ENCODE assay signal across 8 cellular contexts in the genomic region with DNA sequence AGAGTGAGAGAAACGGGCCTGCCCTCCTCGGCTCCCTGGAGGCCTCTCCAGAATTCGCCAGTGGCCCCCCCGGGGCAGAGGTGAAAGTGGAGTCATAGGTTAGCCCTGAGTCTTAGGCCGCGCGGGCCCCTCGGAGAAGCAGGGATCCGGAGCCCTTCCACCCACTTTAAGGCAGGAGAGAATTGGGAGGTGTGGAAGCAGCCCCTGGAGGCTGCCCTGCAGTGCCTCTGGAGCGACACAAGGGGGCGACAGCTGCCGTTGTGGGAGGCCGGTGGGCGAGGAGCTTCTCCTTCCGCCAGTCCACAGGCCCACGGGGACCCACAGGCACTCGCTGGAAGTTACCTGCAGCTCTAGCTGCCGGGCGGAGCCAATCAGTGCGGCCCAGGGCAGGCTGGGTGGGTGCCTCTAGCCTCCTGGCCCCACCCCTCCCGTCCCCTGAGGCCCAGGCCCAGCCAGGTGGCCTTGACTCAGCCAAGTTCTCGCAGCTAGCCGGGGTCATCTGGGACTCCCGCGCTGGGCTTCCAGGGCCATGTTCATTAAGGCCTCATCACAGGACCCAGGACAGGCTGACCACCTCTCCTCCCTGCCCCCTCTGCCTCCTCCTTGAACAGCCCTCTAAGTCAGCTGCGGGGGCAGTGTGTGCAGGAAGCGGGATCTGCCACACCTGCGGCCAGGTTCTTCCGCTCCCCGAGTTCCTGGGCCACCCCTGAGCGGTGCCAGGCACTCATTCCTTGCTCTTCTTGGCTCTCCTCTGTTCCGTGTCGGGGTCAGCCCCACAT. TPM values are rescaled to one million over a fixed set of nuclear protein-coding genes. Genes with fewer than 3 reads are reported as not detected.
DNase-seq lines count a peak whose midpoint lies in the region; ATAC-seq and TF ChIP-seq lines count a peak whose summit lies in the region.

No MANE protein-coding gene starts in this region.

- peaks cover 20% of the 10 kb centered on the region for H3K4me1 Mint-ChIP-seq in Calu3 (ENCODE audit: low read depth, unreplicated experiment)

- no peak for TF ChIP-seq EP300 in transverse colon (IDR thresholded peaks at IDR 0.05; ENCODE audit: low read depth)

- TF ChIP-seq POLR2A in transverse colon (IDR thresholded peaks at IDR 0.05): no peak

- H3K27ac Mint-ChIP-seq in Calu3 (ENCODE audit: unreplicated experiment): no peak overlapping the region

- intact Hi-C loops in Calu3 (cut with micrococcal nuclease; ENCODE audit: unreplicated experiment) (no loop called here), transverse colon (cut with DNase I; ENCODE audit: low total_unique reads) (no loop called here)

- H3K27ac ChIP-seq in transverse colon: no peak overlapping the region

- no peaks in the 10 kb centered on the region for H3K9me3 Mint-ChIP-seq in Calu3 (ENCODE audit: low read depth, unreplicated experiment)

- no peak overlapping the region for H3K4me3 ChIP-seq in epithelial cell of proximal tubule (ENCODE audit: low read depth, low read length)
- no peak overlapping the region for H3K4me3 ChIP-seq in transverse colon

- CTCF ChIA-PET in Calu3 (lab: Charles Lee): interaction anchor here (1.0 to 1.6 kb wide), 3 partner anchors 9 to 15 kb away, joined by 3 to 5 read pairs (median 5); no protein-coding TSS in a partner anchor

- peak; percentile 30 for DNase-seq in Calu3
- peak; percentile 61 for DNase-seq in NCI-H2196 (lab: John Stamatoyannopoulos, UW; ENCODE audit: unreplicated experiment)
- DNase-seq in activated T-cell treated with anti-CD3 and anti-CD28 coated beads for 4 hours: peak; percentile 68
- DNase-seq in epithelial cell of proximal tubule (ENCODE audit: low read depth): no peak
- peak; percentile 51 for DNase-seq in occipital lobe (lab: John Stamatoyannopoulos, UW)
- peak; percentile 41 for DNase-seq in transverse colon
- DNase-seq in LoVo (ENCODE audit: low spot score): no peak

- no peaks in the 10 kb centered on the region for H3K27me3 ChIP-seq in transverse colon

- in situ Hi-C loops in transverse colon (cut with MboI; ENCODE audit: low pct_ligation_motif_present in 1 of 4, low pct_unique_long_range_greater_than_20kb in 1 of 4, low sequenced_read_pairs in 3 of 4): no loop called here

- WGBS in transverse colon (ENCODE audit: low coverage in 1 of 2), 2 donors: 70% methylated on average over 19 of the region's 33 CpGs; no CpG with 5 or more reads in 1 of the 2 donors

- H3K4me3 Mint-ChIP-seq in Calu3 (ENCODE audit: low read depth, unreplicated experiment): no peak overlapping the region

- H3K36me3 Mint-ChIP-seq in Calu3 (ENCODE audit: insufficient read depth, unreplicated experiment): peaks cover 15% of the 10 kb centered on the region

- peak; percentile 69 for TF ChIP-seq CTCF in Calu3 (IDR thresholded peaks at IDR 0.05; ENCODE audit: unreplicated experiment)
- TF ChIP-seq CTCF in epithelial cell of proximal tubule (conservative IDR thresholded peaks at IDR 0.05; ENCODE audit: low read depth, low read length): peak; percentile 74
- peak; percentile 69 to 76 (median 71) for TF ChIP-seq CTCF in transverse colon (IDR thresholded peaks at IDR 0.05)

- H3K9me3 ChIP-seq in transverse colon: no peaks in the 10 kb centered on the region

- H3K27me3 Mint-ChIP-seq in Calu3 (ENCODE audit: unreplicated experiment): peaks cover 1% of the 10 kb centered on the region

- ATAC-seq in HG02973 (IDR thresholded peaks at IDR 0.05; ENCODE audit: unreplicated experiment): no peak

- BruUV-seq in Calu3 (replicated peaks; lab: Mats Ljungman, UMichigan): no TSS peak

- H3K36me3 ChIP-seq in transverse colon: no peaks in the 10 kb centered on the region

- peaks cover 16 to 41% (median 24%) of the 10 kb centered on the region in 4 donors for H3K4me1 ChIP-seq in transverse colon

RNA-seq across cellular contexts. Expression of a gene that starts 5.0 kb away (rescaled TPM):
- 38.0 and 40.2 TPM in 2 replicates for total RNA-seq in Calu3 (2022)
- total RNA-seq in epithelial cell of proximal tubule: 41.1 and 82.2 TPM in 2 replicates
- 33.5 TPM for total RNA-seq in occipital lobe
- total RNA-seq in transverse colon: 100 to 1,000 TPM in 1 of 4 donors, 10 to 100 TPM in 3; 56.4 to 105 (median 67.7) TPM

RNA-seq across cellular contexts. Expression of a gene that starts 29.2 kb away (rescaled TPM):
- 74.9 and 139 TPM in 2 replicates for total RNA-seq in Calu3 (2022)
- total RNA-seq in epithelial cell of proximal tubule: 345 and 604 TPM in 2 replicates
- 15.1 TPM for total RNA-seq in occipital lobe
- 100 to 1,000 TPM in 3 of 4 donors, 10 to 100 TPM in 1; 34.4 to 309 (median 180) TPM for total RNA-seq in transverse colon

RNA-seq across cellular contexts. Expression of a gene that starts 39.3 kb away (rescaled TPM):
- total RNA-seq in Calu3 (2022) (not detected in 2 replicates), epithelial cell of proximal tubule (not detected in 2 replicates), occipital lobe (0.78 TPM), transverse colon (1 to 10 TPM in 1 of 4 donors, under 1 TPM in 1, not detected in 2; 0.82 to 3.3 TPM)

Comparison
In these comparisons a context has a peak if more than half of its experiments do, and no peak if none do; other contexts are left out.
1. DNase-seq: peak in Calu3 (single experiment), NCI-H2196 (single experiment), activated T-cell treated with anti-CD3 and anti-CD28 coated beads for 4 hours (single experiment), occipital lobe (single experiment) and transverse colon (single experiment); none in epithelial cell of proximal tubule (single experiment) and LoVo (single experiment).
2. Peak in every context shown above with its lines, with median percentiles within 50 percentile points of each other: CTCF ChIP-seq.